ENCODE assay signal across 14 cellular contexts in genomic region chr2:72695676-72696075, GRCh38.
A peak's percentile ranks its signal among the peaks of the same experiment; 100 is the strongest.
DNase-seq lines count a peak whose midpoint lies in the region; ATAC-seq and TF ChIP-seq lines count a peak whose summit lies in the region.
"Had no signal": no experiment of that assay in that cellular context is flagged by ENCODE, and none has a peak within 500 bp of the region (broad histone marks: within the 10 kb centered on the region; RNA-seq: fewer than 3 reads in every experiment).

No MANE protein-coding gene starts in this region.

- H4K20me1 ChIP-seq in smooth muscle cell (ENCODE audit: low read depth), result peaks cover 21% of the 10 kb centered on the region

- 81% methylated on average over 1 of the region's 1 CpG for WGBS in smooth muscle cell (ENCODE audit: low lambda C conversion rate)

- H3K79me2 ChIP-seq in smooth muscle cell (ENCODE audit: low read depth), result no peaks in the 10 kb centered on the region

- no peaks in the 10 kb centered on the region for H3K4me1 ChIP-seq in smooth muscle cell (ENCODE audit: low read depth)
- H3K4me1 ChIP-seq: BE2C had no signal

- H3K27ac ChIP-seq in smooth muscle cell (ENCODE audit: low read depth), result no peak overlapping the region
- H3K27ac ChIP-seq: PC-9 had no signal

- intact Hi-C loops in left ventricle myocardium superior (cut with micrococcal nuclease), result no loop called here

- no peak overlapping the region for H3K9ac ChIP-seq in smooth muscle cell (ENCODE audit: low read depth)

- peak; percentile 13 for DNase-seq in Daoy (ENCODE audit: low read depth)
- peak; percentile 52 for DNase-seq in NCI-H1092 treated with DMSO at 0.1 percent for 48 hours (lab: John Stamatoyannopoulos, UW)
- peak; percentile 65 for DNase-seq in NCI-H69 (lab: John Stamatoyannopoulos, UW)
- no peak for DNase-seq in left ventricle myocardium superior
- DNase-seq in GOT3 (lab: John Stamatoyannopoulos, UW), result no peak
- no peak for DNase-seq in smooth muscle cell (lab: John Stamatoyannopoulos, UW; ENCODE audit: unreplicated experiment)
- DNase-seq: BE2C; CD4-positive, alpha-beta memory T cell; H7; NCI-H1436 treated with DMSO at 0.1 percent for 48 hours; NCI-H524 treated with DMSO at 0.1 percent for 48 hours; PC-9 had no signal

- no peaks in the 10 kb centered on the region for H3F3A ChIP-seq in smooth muscle cell (ENCODE audit: low read depth)

- ATAC-seq in left ventricle myocardium superior (peak; percentile 67), GM18517 (IDR thresholded peaks at IDR 0.05; ENCODE audit: unreplicated experiment) (no peak), HG03571 (IDR thresholded peaks at IDR 0.05; ENCODE audit: unreplicated experiment) (no peak)

- H3K36me3 ChIP-seq in smooth muscle cell (ENCODE audit: low read depth), result no peaks in the 10 kb centered on the region
- H3K36me3 ChIP-seq: BE2C had no signal

- no peak overlapping the region for H2AFZ ChIP-seq in smooth muscle cell (ENCODE audit: low read depth)
- H2AFZ ChIP-seq: PC-9 had no signal

- H3K9me3 ChIP-seq in smooth muscle cell (replicated peaks; ENCODE audit: low read depth), result no peaks in the 10 kb centered on the region
- H3K9me3 ChIP-seq: BE2C had no signal

- no peaks in the 10 kb centered on the region for H3K27me3 ChIP-seq in smooth muscle cell (ENCODE audit: low read depth)
- H3K27me3 ChIP-seq: BE2C had no signal

- TF ChIP-seq CTCF in smooth muscle cell (IDR thresholded peaks at IDR 0.05; ENCODE audit: borderline replicate concordance, insufficient read depth, poor library complexity, severe bottlenecking), result no peak

- no peak overlapping the region for H3K4me3 ChIP-seq in smooth muscle cell
- H3K4me3 ChIP-seq: PC-9 had no signal

- H3K4me2 ChIP-seq in smooth muscle cell, result no peak overlapping the region

Comparison
In these comparisons a context has a peak if more than half of its experiments do, and no peak if none do; other contexts are left out.
1. DNase-seq: peak in Daoy (single experiment), NCI-H1092 treated with DMSO at 0.1 percent for 48 hours (single experiment) and NCI-H69 (single experiment); none in left ventricle myocardium superior (single experiment), GOT3 (single experiment) and smooth muscle cell (single experiment).